Comparison of ENCODE assay signal across 1 cellular context in the genomic region with DNA sequence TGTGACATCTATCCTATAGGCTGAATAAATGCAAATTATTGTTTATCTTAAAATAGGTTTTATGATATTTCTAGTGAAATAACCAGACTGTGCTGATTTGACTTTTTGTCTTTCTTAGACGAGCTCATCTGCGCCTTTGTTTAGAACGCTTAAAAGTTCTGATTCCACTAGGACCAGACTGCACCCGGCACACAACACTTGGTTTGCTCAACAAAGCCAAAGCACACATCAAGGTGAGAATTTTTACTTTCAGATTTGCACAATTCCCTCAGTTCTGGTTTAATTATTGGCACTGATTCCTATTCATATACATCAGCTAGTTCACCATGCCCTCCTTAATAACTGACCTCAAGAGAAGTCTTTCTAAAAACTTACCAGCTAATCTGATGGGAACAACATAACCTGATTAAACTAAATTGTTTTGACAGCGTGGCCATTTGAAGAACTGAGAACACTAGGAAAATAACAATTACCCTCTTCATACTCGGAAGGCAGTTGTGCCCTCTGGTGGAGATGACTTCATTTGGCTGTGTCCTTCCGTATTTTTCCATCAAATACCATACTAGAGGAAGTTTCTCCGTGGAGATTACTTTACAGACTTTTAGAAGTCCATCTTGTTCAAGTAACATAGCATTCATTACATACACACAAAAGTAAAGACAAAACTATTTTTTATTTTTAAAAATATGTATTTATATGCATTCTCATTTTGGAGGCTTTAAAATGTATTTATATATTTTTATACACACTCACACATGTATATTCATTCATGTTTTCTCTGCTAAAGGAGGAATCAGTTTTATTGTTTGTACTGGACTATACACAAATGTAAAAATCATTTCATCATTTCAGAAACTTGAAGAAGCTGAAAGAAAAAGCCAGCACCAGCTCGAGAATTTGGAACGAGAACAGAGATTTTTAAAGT.
TF ChIP-seq lines count a peak whose summit lies in the region.

No MANE protein-coding gene starts in this region.

TF ChIP-seq in WTC11, 78 proteins besides CTCF, POLR2A, EP300 and RAD21 (continued from another document):
- TF ChIP-seq, protein P1, sequence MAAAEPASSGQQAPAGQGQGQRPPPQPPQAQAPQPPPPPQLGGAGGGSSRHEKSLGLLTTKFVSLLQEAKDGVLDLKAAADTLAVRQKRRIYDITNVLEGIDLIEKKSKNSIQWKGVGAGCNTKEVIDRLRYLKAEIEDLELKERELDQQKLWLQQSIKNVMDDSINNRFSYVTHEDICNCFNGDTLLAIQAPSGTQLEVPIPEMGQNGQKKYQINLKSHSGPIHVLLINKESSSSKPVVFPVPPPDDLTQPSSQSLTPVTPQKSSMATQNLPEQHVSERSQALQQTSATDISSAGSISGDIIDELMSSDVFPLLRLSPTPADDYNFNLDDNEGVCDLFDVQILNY (CRISPR knock-in tag; IDR thresholded peaks at IDR 0.05): no peak
- TF ChIP-seq ETV6 (CRISPR knock-in tag; IDR thresholded peaks at IDR 0.05) (no peak), CREB1 (CRISPR knock-in tag; IDR thresholded peaks at IDR 0.05) (no peak)
- TF ChIP-seq, protein P2, sequence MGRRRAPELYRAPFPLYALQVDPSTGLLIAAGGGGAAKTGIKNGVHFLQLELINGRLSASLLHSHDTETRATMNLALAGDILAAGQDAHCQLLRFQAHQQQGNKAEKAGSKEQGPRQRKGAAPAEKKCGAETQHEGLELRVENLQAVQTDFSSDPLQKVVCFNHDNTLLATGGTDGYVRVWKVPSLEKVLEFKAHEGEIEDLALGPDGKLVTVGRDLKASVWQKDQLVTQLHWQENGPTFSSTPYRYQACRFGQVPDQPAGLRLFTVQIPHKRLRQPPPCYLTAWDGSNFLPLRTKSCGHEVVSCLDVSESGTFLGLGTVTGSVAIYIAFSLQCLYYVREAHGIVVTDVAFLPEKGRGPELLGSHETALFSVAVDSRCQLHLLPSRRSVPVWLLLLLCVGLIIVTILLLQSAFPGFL (CRISPR knock-in tag; IDR thresholded peaks at IDR 0.05; ENCODE audit: borderline replicate concordance): no peak
- TF ChIP-seq, protein P3, sequence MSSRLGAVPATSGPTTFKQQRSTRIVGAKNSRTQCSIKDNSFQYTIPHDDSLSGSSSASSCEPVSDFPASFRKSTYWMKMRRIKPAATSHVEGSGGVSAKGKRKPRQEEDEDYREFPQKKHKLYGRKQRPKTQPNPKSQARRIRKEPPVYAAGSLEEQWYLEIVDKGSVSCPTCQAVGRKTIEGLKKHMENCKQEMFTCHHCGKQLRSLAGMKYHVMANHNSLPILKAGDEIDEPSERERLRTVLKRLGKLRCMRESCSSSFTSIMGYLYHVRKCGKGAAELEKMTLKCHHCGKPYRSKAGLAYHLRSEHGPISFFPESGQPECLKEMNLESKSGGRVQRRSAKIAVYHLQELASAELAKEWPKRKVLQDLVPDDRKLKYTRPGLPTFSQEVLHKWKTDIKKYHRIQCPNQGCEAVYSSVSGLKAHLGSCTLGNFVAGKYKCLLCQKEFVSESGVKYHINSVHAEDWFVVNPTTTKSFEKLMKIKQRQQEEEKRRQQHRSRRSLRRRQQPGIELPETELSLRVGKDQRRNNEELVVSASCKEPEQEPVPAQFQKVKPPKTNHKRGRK (CRISPR knock-in tag; IDR thresholded peaks at IDR 0.05; ENCODE audit: borderline replicate concordance): no peak
